ENCODE assay signal across 17 cellular contexts in genomic region chr10:110657968-110658691, GRCh38. TPM values are rescaled to one million over a fixed set of nuclear protein-coding genes. Genes with fewer than 3 reads are reported as not detected.
DNase-seq lines count a peak whose midpoint lies in the region; ATAC-seq and TF ChIP-seq lines count a peak whose summit lies in the region.
"Had no signal": no experiment of that assay in that cellular context is flagged by ENCODE, and none has a peak within 500 bp of the region (broad histone marks: within the 10 kb centered on the region; RNA-seq: fewer than 3 reads in every experiment).

No MANE protein-coding gene starts in this region.

- H3K4me3 ChIP-seq in WERI-Rb-1 (ENCODE audit: low read depth, low read length): no peak overlapping the region
- no peak overlapping the region for H3K4me3 ChIP-seq in heart left ventricle
- H3K4me3 ChIP-seq in foreskin fibroblast (ENCODE audit: low read depth in 1 of 2, low read length in 2 of 2): no peak overlapping the region
- H3K4me3 ChIP-seq in effector memory CD4-positive, alpha-beta T cell (ENCODE audit: insufficient read depth, low read depth, low read length, poor library complexity, severe bottlenecking): no peak overlapping the region
- H3K4me3 ChIP-seq: Peyer's patch had no signal

- TF ChIP-seq CTCF in Calu3 (IDR thresholded peaks at IDR 0.05; ENCODE audit: unreplicated experiment): no peak
- TF ChIP-seq CTCF in WERI-Rb-1 (IDR thresholded peaks at IDR 0.05; ENCODE audit: low read depth, low read length): no peak
- no peak for TF ChIP-seq CTCF in heart left ventricle (IDR thresholded peaks at IDR 0.05)
- TF ChIP-seq CTCF in foreskin fibroblast (IDR thresholded peaks at IDR 0.05; ENCODE audit: low read depth, low read length): no peak

- peak; percentile 48 for DNase-seq in Calu3
- peak; percentile 10 for DNase-seq in WERI-Rb-1
- no peak for DNase-seq in heart left ventricle
- peak; percentile 30 for DNase-seq in mucosa of gallbladder (ENCODE audit: low spot score)
- no peak for DNase-seq in foreskin fibroblast
- DNase-seq in iPS-NIHi11 (ENCODE audit: low spot score): no peak
- no peak for DNase-seq in effector memory CD4-positive, alpha-beta T cell
- DNase-seq: COR-L47, EL, KG1, NCI-H1436 treated with DMSO at 0.1 percent for 48 hours, NCI-H2081, NCI-H510A treated with DMSO at 0.1 percent for 48 hours, Peyer's patch, SHP77 treated with DMSO at 0.1 percent for 48 hours had no signal

- intact Hi-C loops in Calu3 (cut with micrococcal nuclease; ENCODE audit: unreplicated experiment): no loop called here
- intact Hi-C loops in heart left ventricle (cut with DNase I): no loop called here

- no peaks in the 10 kb centered on the region for H3K9me3 Mint-ChIP-seq in Calu3 (ENCODE audit: low read depth, unreplicated experiment)

- H3K4me1 Mint-ChIP-seq in Calu3 (ENCODE audit: low read depth, unreplicated experiment): peaks cover 14% of the 10 kb centered on the region

- H3K36me3 Mint-ChIP-seq in Calu3 (ENCODE audit: insufficient read depth, unreplicated experiment): no peaks in the 10 kb centered on the region

- H3K36me3 ChIP-seq in WERI-Rb-1 (no peaks in the 10 kb centered on the region), heart left ventricle (peaks cover 0 to 4% (median 0%) of the 10 kb centered on the region in 9 donors)
- H3K36me3 ChIP-seq in effector memory CD4-positive, alpha-beta T cell (ENCODE audit: control insufficient read depth, insufficient read depth, low read length): no peaks in the 10 kb centered on the region
- H3K36me3 ChIP-seq: Peyer's patch had no signal

- peak overlapping the region; percentile 18 for H3K27ac Mint-ChIP-seq in Calu3 (ENCODE audit: unreplicated experiment)

- BruUV-seq in Calu3 (replicated peaks; lab: Mats Ljungman, UMichigan): no TSS peak

- H3K27me3 ChIP-seq in WERI-Rb-1 (ENCODE audit: insufficient read depth, low read depth, severe bottlenecking): no peaks in the 10 kb centered on the region
- no peaks in the 10 kb centered on the region for H3K27me3 ChIP-seq in heart left ventricle
- H3K27me3 ChIP-seq in effector memory CD4-positive, alpha-beta T cell (replicated peaks; ENCODE audit: control insufficient read depth, insufficient read depth, low read length, poor library complexity, severe bottlenecking): no peaks in the 10 kb centered on the region
- H3K27me3 ChIP-seq: Peyer's patch had no signal

- H3K4me3 Mint-ChIP-seq in Calu3 (ENCODE audit: low read depth, unreplicated experiment): no peak overlapping the region

- H3K4me1 ChIP-seq in heart left ventricle: peaks cover 0 to 71% (median 15%) of the 10 kb centered on the region in 12 donors
- H3K4me1 ChIP-seq in effector memory CD4-positive, alpha-beta T cell (ENCODE audit: control insufficient read depth, insufficient read depth, low read length, poor library complexity, severe bottlenecking): no peaks in the 10 kb centered on the region
- H3K4me1 ChIP-seq: Peyer's patch had no signal

- no peak for TF ChIP-seq POLR2A in heart left ventricle (IDR thresholded peaks at IDR 0.05)

- CTCF ChIA-PET in Calu3 (lab: Charles Lee): interaction anchor here (1.3 kb wide), 1 partner anchor 14 kb away, joined by 4 read pairs; no protein-coding TSS in a partner anchor

- no peak overlapping the region for H3K27ac ChIP-seq in WERI-Rb-1
- peak overlapping the region in 9 of 12 donors; percentile 1 to 84 (median 59) for H3K27ac ChIP-seq in heart left ventricle
- H3K27ac ChIP-seq in effector memory CD4-positive, alpha-beta T cell (ENCODE audit: insufficient read depth, low read length, poor library complexity, severe bottlenecking): no peak overlapping the region
- H3K27ac ChIP-seq: Peyer's patch had no signal

- H3K27me3 Mint-ChIP-seq in Calu3 (ENCODE audit: unreplicated experiment): peaks cover 6% of the 10 kb centered on the region

- 49 to 56% (median 52%) methylated on average over 11 of the region's 11 CpGs for WGBS in heart left ventricle, 4 donors

- H3K9me3 ChIP-seq in WERI-Rb-1 (ENCODE audit: severe bottlenecking) (no peaks in the 10 kb centered on the region), heart left ventricle (no peaks in the 10 kb centered on the region)
- no peaks in the 10 kb centered on the region for H3K9me3 ChIP-seq in effector memory CD4-positive, alpha-beta T cell (ENCODE audit: control insufficient read depth, low read length)
- H3K9me3 ChIP-seq: Peyer's patch had no signal

- peak in 3 of 4 donors; percentile 12 to 46 (median 38) for ATAC-seq in heart left ventricle
- no peak for ATAC-seq in GM21447 (IDR thresholded peaks at IDR 0.05; ENCODE audit: unreplicated experiment)
- ATAC-seq: SK-N-SH treated with all-trans-retinoic acid at 6 μM for 48 hours had no signal

RNA-seq across cellular contexts. Expression of gene RBM20, which starts 14.0 kb away (rescaled TPM):
- total RNA-seq in Calu3 (2022) (0.07 TPM in 1 of 2 replicates, not detected in the other), heart left ventricle (100 to 1,000 TPM in 4 of 9 donors, 10 to 100 TPM in 5; 73.0 to 152 (median 96.9) TPM), mucosa of gallbladder (1.4 TPM)
- polyA plus RNA-seq in heart left ventricle: 10 to 100 TPM; 29.9 to 53.5 TPM

Comparison
In these comparisons a context has a peak if more than half of its experiments do, and no peak if none do; other contexts are left out.
1. DNase-seq: peak in Calu3 (single experiment), WERI-Rb-1 (single experiment) and mucosa of gallbladder (single experiment); none in heart left ventricle (0 of 5), foreskin fibroblast (0 of 2), iPS-NIHi11 (single experiment) and effector memory CD4-positive, alpha-beta T cell (0 of 3).
2. H3K27ac ChIP-seq: peak in heart left ventricle (9 of 12); none in WERI-Rb-1 (single experiment) and effector memory CD4-positive, alpha-beta T cell (single experiment).
3. RNA of gene RBM20, which starts 14.0 kb away (total RNA-seq): 73.0 to 152 TPM in heart left ventricle; 1.4 TPM in mucosa of gallbladder (single experiment) and 0.07 TPM in Calu3; every median in the first group is over 10 times any median in the second.